13 cellular contexts compared by ENCODE assay signal in the genomic region with DNA sequence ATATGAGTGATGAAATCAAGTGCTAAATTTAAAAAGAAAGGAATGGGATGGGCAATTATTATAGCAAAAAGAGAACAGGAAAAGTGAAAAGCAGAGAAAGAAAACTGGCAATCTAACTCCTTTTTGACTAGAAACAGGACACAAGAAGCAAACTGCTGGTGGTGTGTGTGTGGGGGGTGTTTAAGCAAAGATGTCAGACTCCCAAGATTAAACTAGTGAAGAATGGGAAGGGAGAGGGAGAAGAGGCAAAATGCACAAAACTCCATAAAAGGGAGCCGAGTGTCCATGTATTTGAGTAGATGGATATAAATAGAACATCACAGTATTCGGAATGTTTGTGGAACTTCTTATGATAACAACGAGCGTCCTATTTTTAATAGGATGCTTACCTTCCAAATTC.
"Had no signal": no experiment of that assay in that cellular context is flagged by ENCODE, and none has a peak within 500 bp of the region (broad histone marks: within the 10 kb centered on the region; RNA-seq: fewer than 3 reads in every experiment).

No MANE protein-coding gene starts in this region.

- H3K27me3 Mint-ChIP-seq: memory B cell had no signal

- H3K27me3 ChIP-seq: esophagus muscularis mucosa, hepatocyte, left lung, ovary, vagina had no signal

- H3K36me3 ChIP-seq: esophagus muscularis mucosa, left lung, ovary, vagina had no signal

- H3K4me3 Mint-ChIP-seq: activated B cell treated with CpG ODN at 0.5 μM for 24 hours; memory B cell; stimulated activated effector memory CD8-positive, alpha-beta T cell treated with anti-CD3 and anti-CD28 coated beads, Interleukin-12 subunit alpha, Interleukin-12 subunit beta, amount 100 ng/mL, for 72 hours had no signal

- H3K27ac ChIP-seq: esophagus muscularis mucosa, hepatocyte, left lung, vagina had no signal

- ATAC-seq: left lung; stimulated activated effector memory CD8-positive, alpha-beta T cell treated with anti-CD3 and anti-CD28 coated beads, Interleukin-12 subunit alpha, Interleukin-12 subunit beta, amount 100 ng/mL, for 72 hours had no signal

- H3K4me2 ChIP-seq: hepatocyte had no signal

- H3K27ac Mint-ChIP-seq: activated B cell treated with CpG ODN at 0.5 μM for 24 hours; memory B cell; stimulated activated effector memory CD8-positive, alpha-beta T cell treated with anti-CD3 and anti-CD28 coated beads, Interleukin-12 subunit alpha, Interleukin-12 subunit beta, amount 100 ng/mL, for 72 hours had no signal

- H3K36me3 Mint-ChIP-seq: memory B cell; stimulated activated effector memory CD8-positive, alpha-beta T cell treated with anti-CD3 and anti-CD28 coated beads, Interleukin-12 subunit alpha, Interleukin-12 subunit beta, amount 100 ng/mL, for 72 hours had no signal

- DNase-seq: activated B cell treated with CpG ODN at 0.5 μM for 24 hours; activated CD4-positive, alpha-beta T cell treated with anti-CD3 and anti-CD28 coated beads, Interleukin-2, amount 50 U/mL, for 1 hour; activated CD8-positive, alpha-beta memory T cell treated with anti-CD3 and anti-CD28 coated beads for 24 hours; activated naive CD4-positive, alpha-beta T cell; islet precursor cell; left lung; T-helper 2 cell had no signal

- H3K9me3 ChIP-seq: esophagus muscularis mucosa, left lung, ovary, vagina had no signal

- H2AFZ ChIP-seq: hepatocyte had no signal

- H3K79me2 ChIP-seq: hepatocyte had no signal

- H3K9me3 Mint-ChIP-seq: activated B cell treated with CpG ODN at 0.5 μM for 24 hours; memory B cell; stimulated activated effector memory CD8-positive, alpha-beta T cell treated with anti-CD3 and anti-CD28 coated beads, Interleukin-12 subunit alpha, Interleukin-12 subunit beta, amount 100 ng/mL, for 72 hours had no signal

- H3K4me3 ChIP-seq: esophagus muscularis mucosa, hepatocyte, left lung, ovary, vagina had no signal
